ENCODE assay signal across 8 cellular contexts in the genomic region with DNA sequence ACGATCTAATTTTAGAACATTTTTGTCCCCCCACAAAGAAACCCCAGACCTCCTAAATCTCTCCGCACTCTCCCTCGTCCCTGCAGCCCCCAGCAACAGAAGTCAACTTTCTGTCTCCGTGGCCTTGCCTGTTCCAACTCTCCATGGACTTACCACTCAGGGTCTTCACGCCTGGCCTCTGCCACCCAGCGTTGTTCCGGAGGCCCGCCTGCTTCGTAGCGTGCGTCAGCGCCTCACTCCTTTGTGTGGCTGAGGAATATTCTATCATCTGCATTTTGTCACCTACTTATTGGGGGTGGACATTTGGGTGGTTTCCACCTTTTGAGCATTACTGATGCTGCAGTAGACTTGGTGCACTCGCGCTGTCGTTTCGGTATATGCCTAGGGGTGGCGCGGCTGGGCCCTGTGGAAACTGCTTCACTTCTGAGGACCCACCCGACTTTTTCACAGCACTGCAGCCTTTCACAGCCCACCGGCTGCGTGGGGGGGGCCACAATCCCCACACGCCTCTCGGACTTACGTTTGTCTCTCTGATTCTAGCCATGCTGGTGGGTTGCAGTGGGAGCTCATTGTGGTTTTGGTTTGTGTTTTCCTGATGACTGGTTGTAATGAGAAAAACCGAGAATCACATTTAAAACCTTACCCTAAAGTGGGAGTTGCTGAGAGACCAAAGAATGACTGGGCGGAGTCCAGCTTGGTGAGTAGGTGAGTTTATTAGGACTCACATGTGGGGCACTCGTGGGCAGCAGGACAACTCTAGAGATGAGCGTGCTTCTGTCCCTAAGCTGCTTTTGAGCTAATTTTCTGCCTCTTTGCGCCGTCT. TPM values are rescaled to one million over a fixed set of nuclear protein-coding genes. Genes with fewer than 3 reads are reported as not detected.
A peak's percentile ranks its signal among the peaks of the same experiment; 100 is the strongest.
DNase-seq lines count a peak whose midpoint lies in the region; ATAC-seq, FAIRE-seq and TF ChIP-seq lines count a peak whose summit lies in the region.

No MANE protein-coding gene starts in this region.

- peaks cover 0 to 2% (median 0%) of the 10 kb centered on the region in 4 donors for H3K36me3 ChIP-seq in transverse colon

- CTCF ChIA-PET in activated naive CD4-positive, alpha-beta T cell treated with anti-CD3 and anti-CD28 coated beads, Interleukin-2, amount 10 ng/mL, durations not matched to agents 7 days and 5 days (lab: Charles Lee) = no interaction called here
- CTCF ChIA-PET in activated naive CD4-positive, alpha-beta T cell treated with anti-CD3 and anti-CD28 coated beads for 36 hours (lab: Charles Lee) = no interaction called here
- CTCF ChIA-PET in MCF 10A (lab: Yijun Ruan, JAX) = interaction anchor here (1.9 kb wide), 1 partner anchor 72 kb away, joined by 6 read pairs; no protein-coding TSS in a partner anchor

- peaks cover 37% of the 10 kb centered on the region for H3K4me1 Mint-ChIP-seq in activated naive CD4-positive, alpha-beta T cell treated with anti-CD3 and anti-CD28 coated beads, Interleukin-2, amount 10 ng/mL, durations not matched to agents 7 days and 5 days
- H3K4me1 Mint-ChIP-seq in activated naive CD4-positive, alpha-beta T cell treated with anti-CD3 and anti-CD28 coated beads for 36 hours (ENCODE audit: low read depth) = peaks cover 23% of the 10 kb centered on the region
- peaks cover 18% of the 10 kb centered on the region for H3K4me1 Mint-ChIP-seq in MCF 10A (ENCODE audit: insufficient read depth, unreplicated experiment)
- H3K4me1 Mint-ChIP-seq in stimulated activated naive CD8-positive, alpha-beta T cell treated with anti-CD3 and anti-CD28 coated beads, Interleukin-15, amount 100 ng/mL, for 72 hours = peaks cover 47% of the 10 kb centered on the region

- peaks cover 19 to 74% (median 44%) of the 10 kb centered on the region in 4 donors for H3K4me1 ChIP-seq in transverse colon

- peak overlapping the region in 2 of 4 donors; percentile 91 to 93 for H3K27ac ChIP-seq in transverse colon

- H3K9me3 ChIP-seq in transverse colon = no peaks in the 10 kb centered on the region

- intact Hi-C loops in activated naive CD4-positive, alpha-beta T cell treated with anti-CD3 and anti-CD28 coated beads for 36 hours (cut with micrococcal nuclease) = loop anchor here (5.0 kb wide), 1 partner anchor 166 kb away; the partner anchor contains the start of gene KCNG2
- intact Hi-C loops in MCF 10A (cut with micrococcal nuclease) (no loop called here), transverse colon (cut with DNase I; ENCODE audit: low total_unique reads) (no loop called here)

- H3K27me3 Mint-ChIP-seq in activated naive CD4-positive, alpha-beta T cell treated with anti-CD3 and anti-CD28 coated beads, Interleukin-2, amount 10 ng/mL, durations not matched to agents 7 days and 5 days = peaks cover 17% of the 10 kb centered on the region
- no peaks in the 10 kb centered on the region for H3K27me3 Mint-ChIP-seq in activated naive CD4-positive, alpha-beta T cell treated with anti-CD3 and anti-CD28 coated beads for 36 hours (ENCODE audit: low read depth)
- no peaks in the 10 kb centered on the region for H3K27me3 Mint-ChIP-seq in MCF 10A (ENCODE audit: insufficient read depth, unreplicated experiment)
- no peaks in the 10 kb centered on the region for H3K27me3 Mint-ChIP-seq in stimulated activated naive CD8-positive, alpha-beta T cell treated with anti-CD3 and anti-CD28 coated beads, Interleukin-15, amount 100 ng/mL, for 72 hours

- WGBS in transverse colon (ENCODE audit: low coverage in 1 of 2), 2 donors = 76% methylated on average over 2 to 30 of the region's 30 CpGs

- peaks cover 2% of the 10 kb centered on the region for H3K36me3 Mint-ChIP-seq in activated naive CD4-positive, alpha-beta T cell treated with anti-CD3 and anti-CD28 coated beads, Interleukin-2, amount 10 ng/mL, durations not matched to agents 7 days and 5 days
- H3K36me3 Mint-ChIP-seq in activated naive CD4-positive, alpha-beta T cell treated with anti-CD3 and anti-CD28 coated beads for 36 hours (ENCODE audit: low read depth) = peaks cover 2% of the 10 kb centered on the region
- H3K36me3 Mint-ChIP-seq in MCF 10A (ENCODE audit: insufficient read depth, unreplicated experiment) = peaks cover 25% of the 10 kb centered on the region

- H3K27ac Mint-ChIP-seq in activated naive CD4-positive, alpha-beta T cell treated with anti-CD3 and anti-CD28 coated beads, Interleukin-2, amount 10 ng/mL, durations not matched to agents 7 days and 5 days = peak overlapping the region; percentile 39
- no peak overlapping the region for H3K27ac Mint-ChIP-seq in activated naive CD4-positive, alpha-beta T cell treated with anti-CD3 and anti-CD28 coated beads for 36 hours
- H3K27ac Mint-ChIP-seq in MCF 10A (ENCODE audit: low read depth, unreplicated experiment) = peak overlapping the region; percentile 18
- no peak overlapping the region for H3K27ac Mint-ChIP-seq in stimulated activated naive CD8-positive, alpha-beta T cell treated with anti-CD3 and anti-CD28 coated beads, Interleukin-15, amount 100 ng/mL, for 72 hours

- H3K4me3 Mint-ChIP-seq in activated naive CD4-positive, alpha-beta T cell treated with anti-CD3 and anti-CD28 coated beads, Interleukin-2, amount 10 ng/mL, durations not matched to agents 7 days and 5 days = peak overlapping the region; percentile 35
- H3K4me3 Mint-ChIP-seq in activated naive CD4-positive, alpha-beta T cell treated with anti-CD3 and anti-CD28 coated beads for 36 hours = no peak overlapping the region
- peak overlapping the region; percentile 20 for H3K4me3 Mint-ChIP-seq in MCF 10A (ENCODE audit: unreplicated experiment)
- H3K4me3 Mint-ChIP-seq in stimulated activated naive CD8-positive, alpha-beta T cell treated with anti-CD3 and anti-CD28 coated beads, Interleukin-15, amount 100 ng/mL, for 72 hours = peak overlapping the region; percentile 65 to 87

- no peaks in the 10 kb centered on the region for H3K27me3 ChIP-seq in transverse colon

- no peak overlapping the region for H3K4me3 ChIP-seq in transverse colon

- in situ Hi-C loops in transverse colon (cut with MboI; ENCODE audit: low pct_ligation_motif_present in 1 of 4, low pct_unique_long_range_greater_than_20kb in 1 of 4, low sequenced_read_pairs in 3 of 4) = no loop called here

- no peaks in the 10 kb centered on the region for H3K9me3 Mint-ChIP-seq in activated naive CD4-positive, alpha-beta T cell treated with anti-CD3 and anti-CD28 coated beads, Interleukin-2, amount 10 ng/mL, durations not matched to agents 7 days and 5 days
- H3K9me3 Mint-ChIP-seq in activated naive CD4-positive, alpha-beta T cell treated with anti-CD3 and anti-CD28 coated beads for 36 hours = no peaks in the 10 kb centered on the region
- no peaks in the 10 kb centered on the region for H3K9me3 Mint-ChIP-seq in MCF 10A (ENCODE audit: unreplicated experiment)
- H3K9me3 Mint-ChIP-seq in stimulated activated naive CD8-positive, alpha-beta T cell treated with anti-CD3 and anti-CD28 coated beads, Interleukin-15, amount 100 ng/mL, for 72 hours = no peaks in the 10 kb centered on the region

- no peak for TF ChIP-seq EP300 in transverse colon (IDR thresholded peaks at IDR 0.05; ENCODE audit: low read depth)

- BruUV-seq in MCF 10A (replicated peaks; lab: Mats Ljungman, UMichigan) = no TSS peak

- TF ChIP-seq POLR2A in transverse colon (IDR thresholded peaks at IDR 0.05) = no peak

- DNase-seq in activated naive CD4-positive, alpha-beta T cell treated with anti-CD3 and anti-CD28 coated beads, Interleukin-2, amount 10 ng/mL, durations not matched to agents 7 days and 5 days = no peak
- no peak for DNase-seq in activated naive CD4-positive, alpha-beta T cell treated with anti-CD3 and anti-CD28 coated beads for 36 hours
- DNase-seq in MCF 10A (ENCODE audit: unreplicated experiment) = no peak
- DNase-seq in stimulated activated naive CD8-positive, alpha-beta T cell treated with anti-CD3 and anti-CD28 coated beads, Interleukin-15, amount 100 ng/mL, for 72 hours = peak; percentile 27 to 72
- no peak for DNase-seq in transverse colon
- no peak for DNase-seq in RCC 7860 (ENCODE audit: low spot score)
- DNase-seq in superior temporal gyrus (ENCODE audit: extremely low spot score) = no peak

- POLR2A ChIA-PET in MCF 10A (lab: Yijun Ruan, JAX) = interaction anchor here (0.9 to 7.5 kb wide), 3 partner anchors 12 to 24 kb away, joined by 4 to 71 read pairs (median 22); partner anchors contain the start of genes SLC66A2 and TXNL4A

- TF ChIP-seq CTCF in MCF 10A (IDR thresholded peaks at IDR 0.05; ENCODE audit: unreplicated experiment) (no peak), transverse colon (IDR thresholded peaks at IDR 0.05) (no peak)

- FAIRE-seq in RCC 7860 (lab: Jason Lieb, UNC) = no peak

- ATAC-seq in HG03520 (IDR thresholded peaks at IDR 0.05; ENCODE audit: unreplicated experiment) = peak; percentile 72
- peak; percentile 83 for ATAC-seq in stimulated activated naive CD8-positive, alpha-beta T cell treated with anti-CD3 and anti-CD28 coated beads, Interleukin-15, amount 100 ng/mL, for 72 hours

RNA-seq across cellular contexts. Expression of gene HSBP1L1, which starts 1.4 kb away (rescaled TPM):
- total RNA-seq in activated naive CD4-positive, alpha-beta T cell treated with anti-CD3 and anti-CD28 coated beads for 36 hours = 10 to 100 TPM; 14.2 to 14.8 TPM
- total RNA-seq in MCF 10A (2022) (46.6 and 49.4 TPM in 2 replicates), transverse colon (100 to 1,000 TPM in 2 of 4 donors, 10 to 100 TPM in 2; 48.4 to 211 (median 109) TPM)

RNA-seq across cellular contexts. Expression of gene SLC66A2, which starts 11.6 kb away (rescaled TPM):
- total RNA-seq in activated naive CD4-positive, alpha-beta T cell treated with anti-CD3 and anti-CD28 coated beads for 36 hours = 10 to 100 TPM; 26.0 to 26.8 TPM
- total RNA-seq in MCF 10A (2022) = 21.7 and 24.5 TPM in 2 replicates
- total RNA-seq in transverse colon = 100 to 1,000 TPM in 2 of 4 donors, 10 to 100 TPM in 2; 56.5 to 183 (median 92.9) TPM

RNA-seq across cellular contexts. Expression of gene TXNL4A, which starts 25.3 kb away (rescaled TPM):
- 100 to 1,000 TPM; 185 to 186 TPM for total RNA-seq in activated naive CD4-positive, alpha-beta T cell treated with anti-CD3 and anti-CD28 coated beads for 36 hours
- total RNA-seq in MCF 10A (2022) (207 and 245 TPM in 2 replicates), transverse colon (10 to 100 TPM in 3 of 4 donors, 1 to 10 TPM in 1; 4.1 to 36.8 (median 31.0) TPM)

Comparison
In these comparisons a context has a peak if more than half of its experiments do, and no peak if none do; other contexts are left out.
1. H3K27ac Mint-ChIP-seq: peak in activated naive CD4-positive, alpha-beta T cell treated with anti-CD3 and anti-CD28 coated beads, Interleukin-2, amount 10 ng/mL, durations not matched to agents 7 days and 5 days (single experiment) and MCF 10A (single experiment); none in activated naive CD4-positive, alpha-beta T cell treated with anti-CD3 and anti-CD28 coated beads for 36 hours (single experiment) and stimulated activated naive CD8-positive, alpha-beta T cell treated with anti-CD3 and anti-CD28 coated beads, Interleukin-15, amount 100 ng/mL, for 72 hours (0 of 2).
2. DNase-seq: peak in stimulated activated naive CD8-positive, alpha-beta T cell treated with anti-CD3 and anti-CD28 coated beads, Interleukin-15, amount 100 ng/mL, for 72 hours (2 of 2); none in activated naive CD4-positive, alpha-beta T cell treated with anti-CD3 and anti-CD28 coated beads, Interleukin-2, amount 10 ng/mL, durations not matched to agents 7 days and 5 days (single experiment), activated naive CD4-positive, alpha-beta T cell treated with anti-CD3 and anti-CD28 coated beads for 36 hours (single experiment), MCF 10A (single experiment), transverse colon (single experiment), RCC 7860 (single experiment) and superior temporal gyrus (single experiment).